Comparison of ENCODE assay signal across 1 cellular context in genomic region chr17:78236362-78237127, GRCh38.
TF ChIP-seq lines count a peak whose summit lies in the region.

No MANE protein-coding gene starts in this region.

TF ChIP-seq in H1, 55 proteins besides CTCF, POLR2A, EP300 and RAD21:
- TF ChIP-seq KDM1A (IDR thresholded peaks at IDR 0.05; ENCODE audit: borderline replicate concordance, low read length) = no peak
- no peak for TF ChIP-seq HDAC2 (IDR thresholded peaks at IDR 0.05; ENCODE audit: borderline replicate concordance in 1 of 2, low read depth in 2 of 2, low read length in 2 of 2)
- no peak for TF ChIP-seq CREB1 (IDR thresholded peaks at IDR 0.05)
- no peak for TF ChIP-seq BACH1 (IDR thresholded peaks at IDR 0.05; ENCODE audit: low read length)
- TF ChIP-seq CTBP2 (IDR thresholded peaks at IDR 0.05; ENCODE audit: borderline replicate concordance, insufficient read depth, insufficient read length, low read length) = no peak
- TF ChIP-seq SUZ12 (IDR thresholded peaks at IDR 0.05; ENCODE audit: low read length) = no peak
- TF ChIP-seq E2F6 (IDR thresholded peaks at IDR 0.05) = no peak
- TF ChIP-seq SRF (IDR thresholded peaks at IDR 0.05; ENCODE audit: low read depth, low read length) = no peak
- no peak for TF ChIP-seq TCF12 (IDR thresholded peaks at IDR 0.05; ENCODE audit: low read depth, low read length)
TF ChIP-seq in H1: peak in this region for 0.
